21 cellular contexts compared by ENCODE assay signal in genomic region chr9:72597606-72598005, GRCh38.
"Had no signal": no experiment of that assay in that cellular context is flagged by ENCODE, and none has a peak within 500 bp of the region (broad histone marks: within the 10 kb centered on the region; RNA-seq: fewer than 3 reads in every experiment).

No MANE protein-coding gene starts in this region.

- H3K36me3 ChIP-seq: esophagus muscularis mucosa, lower lobe of right lung, ovary, suprapubic skin, thyroid gland, vagina had no signal

- ATAC-seq: left ventricle myocardium superior; lower lobe of right lung; psoas muscle; right cardiac atrium; stimulated activated naive CD8-positive, alpha-beta T cell treated with anti-CD3 and anti-CD28 coated beads, Interleukin-15, amount 100 ng/mL, for 72 hours had no signal

- H3K27me3 ChIP-seq: esophagus muscularis mucosa, ovary, suprapubic skin, thyroid gland, vagina had no signal

- H3K4me1 ChIP-seq: suprapubic skin had no signal

- H3K4me1 Mint-ChIP-seq: immature natural killer cell had no signal

- DNase-seq: dermis blood vessel endothelial cell; hypothalamus; left ventricle myocardium superior; lower lobe of right lung; natural killer cell; occipital lobe; ovary; posterior cingulate gyrus; psoas muscle; right cardiac atrium; stimulated activated CD4-positive, alpha-beta T cell treated with anti-CD3 and anti-CD28 coated beads, Interleukin-15, amount 100 ng/mL, for 24 hours; stimulated activated CD4-positive, alpha-beta T cell treated with anti-CD3 and anti-CD28 coated beads, Interleukin-2, amount 100 ng/mL, for 48 hours; stimulated activated naive CD4-positive, alpha-beta T cell; stimulated activated naive CD8-positive, alpha-beta T cell treated with anti-CD3 and anti-CD28 coated beads, Interleukin-15, amount 100 ng/mL, for 72 hours; thyroid gland had no signal

- H3K9me3 ChIP-seq: esophagus muscularis mucosa, lower lobe of right lung, ovary, psoas muscle, suprapubic skin, thyroid gland, vagina had no signal

- H3K9me3 Mint-ChIP-seq: immature natural killer cell; natural killer cell; stimulated activated naive CD8-positive, alpha-beta T cell treated with anti-CD3 and anti-CD28 coated beads, Interleukin-15, amount 100 ng/mL, for 72 hours had no signal

- H3K36me3 Mint-ChIP-seq: immature natural killer cell, natural killer cell had no signal

- H3K27ac ChIP-seq: coronary artery, esophagus muscularis mucosa, lower lobe of right lung, ovary, psoas muscle, skin epidermis, suprapubic skin, thyroid gland, vagina had no signal

- H3K4me3 ChIP-seq: coronary artery, esophagus muscularis mucosa, lower lobe of right lung, ovary, psoas muscle, skin epidermis, suprapubic skin, thyroid gland, vagina had no signal

- H3K4me3 Mint-ChIP-seq: immature natural killer cell; natural killer cell; stimulated activated naive CD8-positive, alpha-beta T cell treated with anti-CD3 and anti-CD28 coated beads, Interleukin-15, amount 100 ng/mL, for 72 hours had no signal

- H3K27ac Mint-ChIP-seq: immature natural killer cell, natural killer cell had no signal
